9 cellular contexts compared by ENCODE assay signal in genomic region chr1:110672753-110673108, GRCh38. TPM values are rescaled to one million over a fixed set of nuclear protein-coding genes. Genes with fewer than 3 reads are reported as not detected.
DNase-seq lines count a peak whose midpoint lies in the region; ATAC-seq and TF ChIP-seq lines count a peak whose summit lies in the region.
"Had no signal": no experiment of that assay in that cellular context is flagged by ENCODE, and none has a peak within 500 bp of the region (broad histone marks: within the 10 kb centered on the region; RNA-seq: fewer than 3 reads in every experiment).

No MANE protein-coding gene starts in this region.

- H3K4me3 Mint-ChIP-seq in T-helper 1 cell treated with Interleukin-12 subunit alpha and Interleukin-12 subunit beta and Interleukin-4 antibody, amounts not matched to agents 30 μg/mL and 1 μg/mL, for 36 hours = peak overlapping the region; percentile 95

- no peak for TF ChIP-seq CTCF in left lung (IDR thresholded peaks at IDR 0.05)

- H3K27me3 ChIP-seq in left lung = peaks cover 18 to 65% of the 10 kb centered on the region in 2 donors

- no peaks in the 10 kb centered on the region for H3K27me3 Mint-ChIP-seq in T-helper 1 cell treated with Interleukin-12 subunit alpha and Interleukin-12 subunit beta and Interleukin-4 antibody, amounts not matched to agents 30 μg/mL and 1 μg/mL, for 36 hours (ENCODE audit: low read depth)

- DNase-seq in left lung (no peak), HUDEP-2 (lab: John Stamatoyannopoulos, UW; ENCODE audit: unreplicated experiment in 76 of 76) (no peak), NCI-H2171 treated with DMSO at 0.1 percent for 48 hours (lab: John Stamatoyannopoulos, UW) (no peak), globus pallidus (ENCODE audit: low spot score) (no peak), NCI-H1105 (lab: John Stamatoyannopoulos, UW) (no peak)

- peak overlapping the region; percentile 22 to 46 for H3K27ac ChIP-seq in left lung

- no peaks in the 10 kb centered on the region for H3K9me3 Mint-ChIP-seq in T-helper 1 cell treated with Interleukin-12 subunit alpha and Interleukin-12 subunit beta and Interleukin-4 antibody, amounts not matched to agents 30 μg/mL and 1 μg/mL, for 36 hours

- H3K36me3 ChIP-seq in left lung = no peaks in the 10 kb centered on the region

- no peaks in the 10 kb centered on the region for H3K9me3 ChIP-seq in left lung

- intact Hi-C loops in left lung (cut with DNase I) = no loop called here

- peaks cover 38% of the 10 kb centered on the region for H3K4me1 Mint-ChIP-seq in T-helper 1 cell treated with Interleukin-12 subunit alpha and Interleukin-12 subunit beta and Interleukin-4 antibody, amounts not matched to agents 30 μg/mL and 1 μg/mL, for 36 hours (ENCODE audit: low read depth)

- H3K36me3 Mint-ChIP-seq in T-helper 1 cell treated with Interleukin-12 subunit alpha and Interleukin-12 subunit beta and Interleukin-4 antibody, amounts not matched to agents 30 μg/mL and 1 μg/mL, for 36 hours (ENCODE audit: low read depth) = peaks cover 50% of the 10 kb centered on the region

- peak; percentile 39 for ATAC-seq in GM18858 (IDR thresholded peaks at IDR 0.05; ENCODE audit: unreplicated experiment)
- peak; percentile 51 for ATAC-seq in HG02623 (IDR thresholded peaks at IDR 0.05; ENCODE audit: unreplicated experiment)
- ATAC-seq in left lung = peak; percentile 44

- H3K27ac Mint-ChIP-seq in T-helper 1 cell treated with Interleukin-12 subunit alpha and Interleukin-12 subunit beta and Interleukin-4 antibody, amounts not matched to agents 30 μg/mL and 1 μg/mL, for 36 hours = peak overlapping the region; percentile 93

- H3K4me1 ChIP-seq in left lung = peaks cover 11 to 53% of the 10 kb centered on the region in 2 donors

- peak overlapping the region; percentile 16 to 56 for H3K4me3 ChIP-seq in left lung

RNA-seq across cellular contexts. Expression of gene KCNA3, which starts 2.0 kb away (rescaled TPM):
- total RNA-seq in left lung = 10 to 100 TPM in 1 of 2 donors, 1 to 10 TPM in 1; 8.6 to 11.3 TPM
- total RNA-seq: M059J had no signal
